ENCODE assay signal across 8 cellular contexts in genomic region chr11:69449320-69450063, GRCh38. TPM values are rescaled to one million over a fixed set of nuclear protein-coding genes. Genes with fewer than 3 reads are reported as not detected.
DNase-seq lines count a peak whose midpoint lies in the region; ATAC-seq and TF ChIP-seq lines count a peak whose summit lies in the region.

No MANE protein-coding gene starts in this region.

- peaks cover 29% of the 10 kb centered on the region for H3K4me1 Mint-ChIP-seq in Calu3 (ENCODE audit: low read depth, unreplicated experiment)
- peaks cover 34% of the 10 kb centered on the region for H3K4me1 Mint-ChIP-seq in osteocyte (ENCODE audit: unreplicated experiment)

- peak overlapping the region in 1 of 2 experiments; percentile 76; a peak in 2 of 4 replicates for H3K27ac ChIP-seq in SK-N-SH (ENCODE audit: low read depth in 2 of 2, low read length in 1 of 2)
- H3K27ac ChIP-seq in parathyroid adenoma, result peak overlapping the region; percentile 68

- H3K27me3 ChIP-seq in SK-N-SH (ENCODE audit: insufficient read depth) (no peaks in the 10 kb centered on the region), parathyroid adenoma (ENCODE audit: control insufficient read depth, insufficient read depth, low read length) (no peaks in the 10 kb centered on the region)

- H3K9me3 Mint-ChIP-seq in Calu3 (ENCODE audit: low read depth, unreplicated experiment) (peaks cover 8% of the 10 kb centered on the region), osteocyte (ENCODE audit: unreplicated experiment) (no peaks in the 10 kb centered on the region)

- no peaks in the 10 kb centered on the region for H4K20me1 ChIP-seq in SK-N-SH (ENCODE audit: insufficient read depth)

- H3K9ac ChIP-seq in SK-N-SH (no peak overlapping the region), parathyroid adenoma (no peak overlapping the region)

- H3K4me3 ChIP-seq in SK-N-SH (ENCODE audit: low read depth in 2 of 2, low read length in 1 of 2) (no peak overlapping the region), parathyroid adenoma (ENCODE audit: low read depth, low read length) (no peak overlapping the region)

- TF ChIP-seq CTCF in Calu3 (IDR thresholded peaks at IDR 0.05; ENCODE audit: unreplicated experiment) (no peak), SK-N-SH (IDR thresholded peaks at IDR 0.05) (peak; percentile 16), parathyroid adenoma (IDR thresholded peaks at IDR 0.05) (no peak), osteocyte (IDR thresholded peaks at IDR 0.05) (no peak)

- TF ChIP-seq RAD21 in SK-N-SH (IDR thresholded peaks at IDR 0.05; ENCODE audit: low read length), result peak; percentile 31; the same call in 1 of the 2 replicates

- WGBS in SK-N-SH (ENCODE audit: low lambda C conversion rate), result 53% methylated on average over 13 of the region's 29 CpGs

- H3K9me3 ChIP-seq in SK-N-SH, result no peaks in the 10 kb centered on the region
- no peaks in the 10 kb centered on the region for H3K9me3 ChIP-seq in parathyroid adenoma (ENCODE audit: control insufficient read depth, low read length)

- H3F3A ChIP-seq in SK-N-SH (replicated peaks; ENCODE audit: insufficient read depth), result peaks cover 7% of the 10 kb centered on the region

- no peaks in the 10 kb centered on the region for H3K9me2 ChIP-seq in SK-N-SH

- no peaks in the 10 kb centered on the region for H3K79me2 ChIP-seq in SK-N-SH (ENCODE audit: insufficient read depth)
- no peaks in the 10 kb centered on the region for H3K79me2 ChIP-seq in parathyroid adenoma

- POLR2A ChIA-PET in SK-N-SH (lab: Yijun Ruan, JAX), result interaction anchor here (0.7 to 2.0 kb wide), 5 partner anchors 182 to 292 kb away, joined by 3 to 12 read pairs (median 5); no protein-coding TSS in a partner anchor

- no peaks in the 10 kb centered on the region for H3K36me3 ChIP-seq in SK-N-SH (replicated peaks in 1 of 2; ENCODE audit: control insufficient read depth in 1 of 2, insufficient read depth in 2 of 2, low read length in 1 of 2)
- no peaks in the 10 kb centered on the region for H3K36me3 ChIP-seq in parathyroid adenoma (ENCODE audit: control insufficient read depth, insufficient read depth, low read length)

- H3K27me3 Mint-ChIP-seq in Calu3 (ENCODE audit: unreplicated experiment), result peaks cover 17% of the 10 kb centered on the region
- no peaks in the 10 kb centered on the region for H3K27me3 Mint-ChIP-seq in osteocyte (ENCODE audit: unreplicated experiment)

- CTCF ChIA-PET in Calu3 (lab: Charles Lee), result interaction anchor here (1.3 to 1.5 kb wide), 2 partner anchors 30 to 348 kb away, joined by 3 to 4 read pairs; a partner anchor contains a TSS
- CTCF ChIA-PET in SK-N-SH (lab: Yijun Ruan, JAX), result interaction anchor here (0.8 to 2.7 kb wide), 6 partner anchors 14 to 348 kb away, joined by 3 to 13 read pairs (median 4); no protein-coding TSS in a partner anchor

- ATAC-seq in HG02571 (IDR thresholded peaks at IDR 0.05; ENCODE audit: unreplicated experiment), result no peak
- ATAC-seq in GM18511 (IDR thresholded peaks at IDR 0.05; ENCODE audit: unreplicated experiment), result no peak
- no peak for ATAC-seq in HG03196 (IDR thresholded peaks at IDR 0.05; ENCODE audit: unreplicated experiment)

- H3K4me1 ChIP-seq in SK-N-SH (ENCODE audit: control insufficient read depth in 1 of 2, insufficient read depth in 2 of 2, low read depth in 1 of 2, low read length in 1 of 2), result peaks cover 26 to 28% of the 10 kb centered on the region in 2 experiments; a peak in 3 of 4 replicates
- H3K4me1 ChIP-seq in parathyroid adenoma, result no peaks in the 10 kb centered on the region

- intact Hi-C loops in Calu3 (cut with micrococcal nuclease; ENCODE audit: unreplicated experiment), result no loop called here

- no peak overlapping the region for H3K27ac Mint-ChIP-seq in Calu3 (ENCODE audit: unreplicated experiment)
- H3K27ac Mint-ChIP-seq in osteocyte (ENCODE audit: unreplicated experiment), result no peak overlapping the region

- H2AFZ ChIP-seq in SK-N-SH (ENCODE audit: low read depth) (no peak overlapping the region), parathyroid adenoma (no peak overlapping the region)

- DNase-seq in Calu3, result peak; percentile 82
- peak; percentile 90 for DNase-seq in SK-N-SH
- DNase-seq in foreskin melanocyte, result peak; percentile 94
- DNase-seq in osteocyte (ENCODE audit: extremely low spot score, unreplicated experiment), result no peak

- BruUV-seq in Calu3 (replicated peaks; lab: Mats Ljungman, UMichigan), result no TSS peak

- H3K4me3 Mint-ChIP-seq in Calu3 (ENCODE audit: low read depth, unreplicated experiment) (no peak overlapping the region), osteocyte (ENCODE audit: unreplicated experiment) (no peak overlapping the region)

- peak overlapping the region; percentile 52; the same call in 1 of the 2 replicates for H3K4me2 ChIP-seq in SK-N-SH
- H3K4me2 ChIP-seq in parathyroid adenoma (ENCODE audit: low read length), result no peak overlapping the region

- peak in 1 of 2 experiments; percentile 80; a peak in 3 of 4 replicates for TF ChIP-seq EP300 in SK-N-SH (IDR thresholded peaks at IDR 0.05; ENCODE audit: borderline replicate concordance in 1 of 2, low read depth in 1 of 2, low read length in 1 of 2)

- peaks cover 3% of the 10 kb centered on the region for H3K36me3 Mint-ChIP-seq in Calu3 (ENCODE audit: insufficient read depth, unreplicated experiment)
- no peaks in the 10 kb centered on the region for H3K36me3 Mint-ChIP-seq in osteocyte (ENCODE audit: unreplicated experiment)

TF ChIP-seq in SK-N-SH, 30 proteins besides CTCF, POLR2A, EP300 and RAD21 (continues in another document):
- TF ChIP-seq JUND (IDR thresholded peaks at IDR 0.05) (no peak), EZH2phosphoT487 (IDR thresholded peaks at IDR 0.05; ENCODE audit: borderline replicate concordance, low read depth) (no peak), FOXM1 (IDR thresholded peaks at IDR 0.05; ENCODE audit: low read depth) (no peak), SMC3 (IDR thresholded peaks at IDR 0.05; ENCODE audit: low read depth, low read length) (no peak; the same call in 1 of the 2 replicates), TAF1 (IDR thresholded peaks at IDR 0.05; ENCODE audit: borderline replicate concordance, low read depth, low read length) (no peak), RCOR1 (IDR thresholded peaks at IDR 0.05; ENCODE audit: low read length) (peak; percentile 27; the same call in 1 of the 2 replicates), TEAD4 (IDR thresholded peaks at IDR 0.05; ENCODE audit: borderline replicate concordance, insufficient read depth) (no peak), FOXJ3 (CRISPR knock-in tag; IDR thresholded peaks at IDR 0.05) (peak; percentile 74; the same call in 1 of the 2 replicates), RXRA (IDR thresholded peaks at IDR 0.05; ENCODE audit: borderline replicate concordance, low read depth) (no peak), MAX (IDR thresholded peaks at IDR 0.05; ENCODE audit: low read depth) (no peak; the same call in 1 of the 2 replicates), NRF1 (IDR thresholded peaks at IDR 0.05; ENCODE audit: low read depth, low read length) (no peak), REST (IDR thresholded peaks at IDR 0.05; ENCODE audit: low read depth, low read length) (no peak), TCF12 (IDR thresholded peaks at IDR 0.05) (no peak; the same call in 1 of the 2 replicates), IRF3 (IDR thresholded peaks at IDR 0.05; ENCODE audit: low read depth, low read length) (no peak), MEF2A (IDR thresholded peaks at IDR 0.05; ENCODE audit: borderline replicate concordance, low read depth) (no peak), ELF1 (IDR thresholded peaks at IDR 0.05) (no peak), YY1 (IDR thresholded peaks at IDR 0.05; ENCODE audit: low read depth) (no peak), FOSL2 (IDR thresholded peaks at IDR 0.05; ENCODE audit: borderline replicate concordance, low read depth) (no peak), GABPA (IDR thresholded peaks at IDR 0.05; ENCODE audit: low read depth) (no peak)

RNA-seq across cellular contexts. Expression of gene LINC01488, which starts 32.0 kb away (rescaled TPM):
- not detected in 2 replicates for total RNA-seq in Calu3 (2022)
- polyA plus RNA-seq in SK-N-SH (2012; rRNA removed), result not detected in 2 replicates
- not detected in 2 replicates for polyA plus RNA-seq in SK-N-SH (2012; cell fraction: cytosol; rRNA removed)
- 0.08 TPM in 1 of 2 replicates, not detected in the other for polyA plus RNA-seq in SK-N-SH (2012; cell fraction: nucleus; rRNA removed)
- not detected in 2 replicates for total RNA-seq in osteocyte
